Comparison of ENCODE assay signal across 8 cellular contexts in the genomic region with DNA sequence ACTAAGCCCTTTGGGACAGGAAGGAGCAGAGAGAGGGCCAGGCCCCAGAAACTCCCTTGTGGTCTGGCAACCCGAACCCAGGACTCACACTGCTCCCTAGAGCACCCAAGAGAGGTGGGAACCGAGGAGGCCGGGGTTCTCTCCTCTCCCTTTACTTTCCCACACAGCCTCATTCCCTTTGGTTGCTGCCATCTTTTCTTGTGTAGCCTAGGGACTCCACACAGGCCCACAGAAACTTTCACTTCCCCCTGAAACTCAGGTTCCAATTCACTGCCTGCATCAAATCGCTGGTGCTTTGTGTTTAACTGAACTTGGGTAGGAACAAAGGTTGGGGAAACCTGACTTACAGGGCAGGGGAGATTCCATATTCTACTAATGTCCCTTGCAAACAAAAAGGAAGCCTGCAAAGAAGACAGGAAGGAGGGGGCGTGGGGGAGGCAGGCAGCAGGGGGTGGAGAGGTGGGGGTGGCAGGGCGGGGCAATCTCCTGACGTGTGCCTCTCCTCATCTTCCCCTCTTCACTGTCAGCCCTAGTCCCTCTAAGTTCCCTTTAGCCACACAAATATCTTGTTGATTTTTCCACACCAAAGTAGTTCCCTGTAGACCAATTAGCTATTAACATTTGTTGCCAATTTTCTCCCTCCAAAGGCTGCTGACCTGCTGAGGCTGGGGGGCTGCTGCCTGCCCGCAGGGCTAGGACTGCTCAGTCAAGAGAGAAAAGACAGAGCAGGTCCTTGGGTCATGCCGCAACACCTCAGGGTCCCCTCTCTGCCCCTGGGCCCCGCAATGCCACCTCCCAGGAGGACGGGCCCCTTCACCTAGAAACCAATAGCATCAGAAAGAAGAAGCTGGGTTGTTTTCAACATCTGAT. TPM values are rescaled to one million over a fixed set of nuclear protein-coding genes. Genes with fewer than 3 reads are reported as not detected.
DNase-seq lines count a peak whose midpoint lies in the region; ATAC-seq, FAIRE-seq and TF ChIP-seq lines count a peak whose summit lies in the region.

No MANE protein-coding gene starts in this region.

- no peak for TF ChIP-seq CTCF in IMR-90 (conservative IDR thresholded peaks at IDR 0.05; ENCODE audit: low read depth, low read length)

- no peak for TF ChIP-seq POLR2A in IMR-90 (IDR thresholded peaks at IDR 0.05; ENCODE audit: low read depth, low read length)
- TF ChIP-seq POLR2A in erythroblast (IDR thresholded peaks at IDR 0.05; ENCODE audit: low read length) = no peak

- peak overlapping the region; percentile 28 for H3K27ac ChIP-seq in IMR-90 (ENCODE audit: insufficient read depth, low read length)
- peak overlapping the region; percentile 47 to 69 for H3K27ac ChIP-seq in small intestine (ENCODE audit: low read depth in 1 of 2, low read length in 1 of 2)

- H3K79me1 ChIP-seq in IMR-90 (ENCODE audit: low read depth in 1 of 2, low read length in 2 of 2) = peaks cover 28 to 80% of the 10 kb centered on the region in 2 experiments

- peak overlapping the region; percentile 52 to 71; a peak in 2 of 4 replicates for H4K8ac ChIP-seq in IMR-90 (ENCODE audit: low read depth in 2 of 2, low read length in 2 of 2)

- peak overlapping the region; percentile 79 for H3K23ac ChIP-seq in IMR-90 (ENCODE audit: low read depth, low read length)

- H3K9ac ChIP-seq in IMR-90 (ENCODE audit: low read depth, low read length) = 0 out of 2 replicates have a peak overlapping the region, but pooled peaks have one; percentile 12

- POLR2A ChIA-PET in IMR-90 (lab: Charles Lee; ENCODE audit: unreplicated experiment) = no interaction called here

- H3K27me3 ChIP-seq in IMR-90 (ENCODE audit: control insufficient read depth, insufficient read depth, low read length) (no peaks in the 10 kb centered on the region), small intestine (ENCODE audit: control insufficient read depth in 2 of 2, insufficient read depth in 2 of 2, low read length in 2 of 2) (no peaks in the 10 kb centered on the region)

- peaks cover 51% of the 10 kb centered on the region for H3K9me1 ChIP-seq in IMR-90 (ENCODE audit: insufficient read depth, low read length)

- CTCF ChIA-PET in IMR-90 (lab: Yijun Ruan, JAX) = no interaction called here

- H2BK120ac ChIP-seq in IMR-90 (ENCODE audit: low read depth, low read length) = peak overlapping the region; percentile 73

- H3K4me3 ChIP-seq in IMR-90 (ENCODE audit: insufficient read depth, low read depth, low read length) = no peak overlapping the region
- no peak overlapping the region for H3K4me3 ChIP-seq in small intestine (ENCODE audit: low read depth in 1 of 2, low read length in 2 of 2)

- no peaks in the 10 kb centered on the region for H3K9me3 ChIP-seq in IMR-90 (ENCODE audit: control insufficient read depth, insufficient read depth, low read length)
- no peaks in the 10 kb centered on the region for H3K9me3 ChIP-seq in small intestine (ENCODE audit: control insufficient read depth, low read depth)

- peak overlapping the region; percentile 67 for H4K91ac ChIP-seq in IMR-90 (ENCODE audit: insufficient read depth, low read depth, low read length)

- H4K20me1 ChIP-seq in IMR-90 (ENCODE audit: insufficient read depth, low read length) = peaks cover 54% of the 10 kb centered on the region

- in situ Hi-C loops in IMR-90 (cut with MboI; ENCODE audit: low sequenced_read_pairs) = no loop called here

- H2BK5ac ChIP-seq in IMR-90 (ENCODE audit: low read depth, low read length, poor library complexity, severe bottlenecking) = peak overlapping the region; percentile 47

- H3K56ac ChIP-seq in IMR-90 (ENCODE audit: extremely low read depth, insufficient read depth, low read length) = no peak overlapping the region

- BruUV-seq in IMR-90 (replicated peaks; lab: Mats Ljungman, UMichigan) = no TSS peak

- H3K18ac ChIP-seq in IMR-90 (ENCODE audit: low read depth, low read length) = 0 out of 2 replicates have a peak overlapping the region, but pooled peaks have one; percentile 2

- H3K4me1 ChIP-seq in IMR-90 (ENCODE audit: control insufficient read depth, insufficient read depth, low read length) (peaks cover 46% of the 10 kb centered on the region), small intestine (ENCODE audit: control insufficient read depth in 2 of 2, insufficient read depth in 1 of 2, low read depth in 1 of 2, low read length in 1 of 2) (peaks cover 11 to 38% of the 10 kb centered on the region in 2 donors)

- H3K4me2 ChIP-seq in IMR-90 (ENCODE audit: low read depth, low read length) = no peak overlapping the region

- peak overlapping the region; percentile 48 for H2AFZ ChIP-seq in IMR-90 (replicated peaks; ENCODE audit: low read length, poor library complexity)

- intact Hi-C loops in IMR-90 (cut with micrococcal nuclease) = no loop called here

- WGBS in IMR-90 (ENCODE audit: extremely low coverage in 2 of 2, insufficient read length in 1 of 2), 2 experiments = no CpG with 5 or more reads among the region's 11 CpGs
- WGBS in small intestine, 3 donors = 43 to 59% (median 51%) methylated on average over 11 of the region's 11 CpGs

- peak overlapping the region; percentile 12; the same call in 1 of the 2 replicates for H4K5ac ChIP-seq in IMR-90 (ENCODE audit: low read depth, low read length)

- DNase-seq in EH (ENCODE audit: low read depth) = peak; percentile 22
- peak; percentile 24 for DNase-seq in IMR-90
- peak; percentile 52 for DNase-seq in activated CD4-positive, alpha-beta T cell treated with anti-CD3 and anti-CD28 coated beads, Interleukin-2, amount 50 U/mL, for 1 hour
- peak; percentile 69 to 70 for DNase-seq in erythroblast (lab: John Stamatoyannopoulos, UW)
- peak; percentile 33 for DNase-seq in small intestine
- no peak for DNase-seq in GM19238 (ENCODE audit: insufficient read length, low spot score)
- DNase-seq in ecto neural progenitor cell (ENCODE audit: low spot score) = no peak

- peak overlapping the region; percentile 89 for H3K14ac ChIP-seq in IMR-90 (replicated peaks; ENCODE audit: low read depth, low read length)

- H3K4ac ChIP-seq in IMR-90 (ENCODE audit: low read depth, low read length) = peak overlapping the region; percentile 84; the same call in 1 of the 2 replicates

- no peak for TF ChIP-seq RAD21 in IMR-90 (IDR thresholded peaks at IDR 0.05; ENCODE audit: low read length)

- dilution Hi-C loops in IMR-90 (cut with HindIII; ENCODE audit: low sequenced_read_pairs, unreplicated experiment) = no loop called here

- FAIRE-seq in small intestine (lab: Jason Lieb, UNC) = no peak

- H2AK5ac ChIP-seq in IMR-90 (ENCODE audit: low read depth, low read length) = peak overlapping the region; percentile 92

- H2BK20ac ChIP-seq in IMR-90 (ENCODE audit: low read depth, low read length) = peak overlapping the region; percentile 55

- H2AK9ac ChIP-seq in IMR-90 (replicated peaks; ENCODE audit: low read depth, low read length, poor library complexity) = peak overlapping the region; percentile 96

- peak overlapping the region; percentile 71; the same call in 1 of the 3 replicates for H2BK15ac ChIP-seq in IMR-90 (ENCODE audit: low read depth, low read length)

- ATAC-seq in GM21526 (IDR thresholded peaks at IDR 0.05; ENCODE audit: low FRiP score, unreplicated experiment) = peak; percentile 50
- ATAC-seq in IMR-90 (ENCODE audit: low read depth) = no peak

- H3K36me3 ChIP-seq in IMR-90 (ENCODE audit: control insufficient read depth, insufficient read depth, low read length) = peaks cover 4% of the 10 kb centered on the region; the same call in 1 of the 2 replicates
- H3K36me3 ChIP-seq in small intestine (ENCODE audit: control insufficient read depth in 2 of 2, insufficient read depth in 2 of 2, low read length in 2 of 2) = no peaks in the 10 kb centered on the region

TF ChIP-seq in IMR-90, 13 proteins besides CTCF, POLR2A, EP300 and RAD21 (continues in another document):
- no peak for TF ChIP-seq CEBPB (IDR thresholded peaks at IDR 0.05; ENCODE audit: low read depth, low read length)
- no peak for TF ChIP-seq FOS (IDR thresholded peaks at IDR 0.05; ENCODE audit: low read depth, low read length)
- no peak for TF ChIP-seq BHLHE40 (IDR thresholded peaks at IDR 0.05; ENCODE audit: low read depth, low read length)
- no peak for TF ChIP-seq MXI1 (IDR thresholded peaks at IDR 0.05; ENCODE audit: borderline replicate concordance, low read depth, low read length)
- TF ChIP-seq MAZ (IDR thresholded peaks at IDR 0.05; ENCODE audit: borderline replicate concordance, low read depth, low read length) = no peak
- no peak for TF ChIP-seq MAFK (IDR thresholded peaks at IDR 0.05; ENCODE audit: low read depth, low read length)
- no peak for TF ChIP-seq RFX5 (IDR thresholded peaks at IDR 0.05; ENCODE audit: low read depth, low read length)
- TF ChIP-seq, protein P1, sequence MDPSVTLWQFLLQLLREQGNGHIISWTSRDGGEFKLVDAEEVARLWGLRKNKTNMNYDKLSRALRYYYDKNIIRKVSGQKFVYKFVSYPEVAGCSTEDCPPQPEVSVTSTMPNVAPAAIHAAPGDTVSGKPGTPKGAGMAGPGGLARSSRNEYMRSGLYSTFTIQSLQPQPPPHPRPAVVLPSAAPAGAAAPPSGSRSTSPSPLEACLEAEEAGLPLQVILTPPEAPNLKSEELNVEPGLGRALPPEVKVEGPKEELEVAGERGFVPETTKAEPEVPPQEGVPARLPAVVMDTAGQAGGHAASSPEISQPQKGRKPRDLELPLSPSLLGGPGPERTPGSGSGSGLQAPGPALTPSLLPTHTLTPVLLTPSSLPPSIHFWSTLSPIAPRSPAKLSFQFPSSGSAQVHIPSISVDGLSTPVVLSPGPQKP (IDR thresholded peaks at IDR 0.05; ENCODE audit: borderline replicate concordance, low read depth, low read length) = no peak
- no peak for TF ChIP-seq RCOR1 (IDR thresholded peaks at IDR 0.05; ENCODE audit: insufficient replicate concordance, low read length)
- TF ChIP-seq SMC3 (IDR thresholded peaks at IDR 0.05; ENCODE audit: low read depth, low read length) = no peak
- TF ChIP-seq CHD1 (IDR thresholded peaks at IDR 0.05; ENCODE audit: low read depth, low read length) = no peak

RNA-seq across cellular contexts. Expression of a gene that starts 8.0 kb away (rescaled TPM):
- 16.4 and 17.4 TPM in 2 replicates for total RNA-seq in IMR-90 (2012; rRNA removed)
- 17.7 and 18.3 TPM in 2 replicates for polyA plus RNA-seq in IMR-90 (2012; rRNA removed)
- 13.0 and 21.7 TPM in 2 replicates for polyA plus RNA-seq in IMR-90 (2012; cell fraction: cytosol; rRNA removed)
- polyA plus RNA-seq in IMR-90 (2012; cell fraction: nucleus; rRNA removed; ENCODE audit: low replicate concordance) = 13.5 and 18.2 TPM in 2 replicates
- 1 to 10 TPM; 5.6 to 9.1 (median 7.6) TPM for polyA plus RNA-seq in small intestine

RNA-seq across cellular contexts. Expression of a gene that starts 23.5 kb away (rescaled TPM):
- total RNA-seq in IMR-90 (2012; rRNA removed) = 5.3 and 6.1 TPM in 2 replicates
- polyA plus RNA-seq in IMR-90 (2012; rRNA removed) (7.2 and 8.3 TPM in 2 replicates), small intestine (10 to 100 TPM; 19.6 to 26.8 (median 21.9) TPM)
- polyA plus RNA-seq in IMR-90 (2012; cell fraction: cytosol; rRNA removed) = 2.9 and 5.1 TPM in 2 replicates
- 37.1 and 78.4 TPM in 2 replicates for polyA plus RNA-seq in IMR-90 (2012; cell fraction: nucleus; rRNA removed; ENCODE audit: low replicate concordance)

Comparison
In these comparisons a context has a peak if more than half of its experiments do, and no peak if none do; other contexts are left out.
1. DNase-seq: peak in EH (single experiment), IMR-90 (single experiment), activated CD4-positive, alpha-beta T cell treated with anti-CD3 and anti-CD28 coated beads, Interleukin-2, amount 50 U/mL, for 1 hour (single experiment), erythroblast (2 of 2) and small intestine (single experiment); none in GM19238 (single experiment) and ecto neural progenitor cell (single experiment).